ENCODE assay signal across 1 cellular context in genomic region chr12:108939594-108939993, GRCh38.
TF ChIP-seq lines count a peak whose summit lies in the region.

No MANE protein-coding gene starts in this region.

TF ChIP-seq in K562, 482 proteins besides CTCF, POLR2A, EP300 and RAD21 (continued from another document):
- TF ChIP-seq LCOR (CRISPR knock-in tag; IDR thresholded peaks at IDR 0.05) (no peak), ZNF3 (CRISPR knock-in tag; IDR thresholded peaks at IDR 0.05) (no peak), USF2 (CRISPR knock-in tag; IDR thresholded peaks at IDR 0.05) (peak; percentile 81), RERE (CRISPR knock-in tag; IDR thresholded peaks at IDR 0.05; ENCODE audit: borderline replicate concordance) (no peak), HCFC1 (IDR thresholded peaks at IDR 0.05; ENCODE audit: low read depth, low read length) (peak; percentile 89), SAP30 (IDR thresholded peaks at IDR 0.05; ENCODE audit: borderline replicate concordance, insufficient read depth, low read depth, low read length, poor library complexity, severe bottlenecking) (no peak), TBP (optimal IDR thresholded peaks at IDR 0.05; ENCODE audit: low read depth, low read length) (no peak), RBFOX2 (IDR thresholded peaks at IDR 0.05; ENCODE audit: low read depth, low read length) (no peak), ARID3A (IDR thresholded peaks at IDR 0.05; ENCODE audit: borderline replicate concordance, low read depth, low read length) (no peak), PATZ1 (CRISPR knock-in tag; IDR thresholded peaks at IDR 0.05; ENCODE audit: borderline replicate concordance) (no peak), FOXP1 (CRISPR knock-in tag; IDR thresholded peaks at IDR 0.05) (no peak), BHLHE40 (IDR thresholded peaks at IDR 0.05; ENCODE audit: low read length) (no peak), RHOXF2B (CRISPR knock-in tag; conservative IDR thresholded peaks at IDR 0.05) (no peak), MAX (CRISPR knock-in tag; IDR thresholded peaks at IDR 0.05) (no peak), NFXL1 (CRISPR knock-in tag; IDR thresholded peaks at IDR 0.05) (no peak), SIX5 (IDR thresholded peaks at IDR 0.05; ENCODE audit: borderline replicate concordance in 1 of 2, insufficient read depth in 1 of 2, low read depth in 1 of 2, low read length in 2 of 2) (peak; percentile 65 to 71), FOXP4 (CRISPR knock-in tag; IDR thresholded peaks at IDR 0.05; ENCODE audit: borderline replicate concordance) (no peak), ZNF143 (CRISPR knock-in tag; IDR thresholded peaks at IDR 0.05) (peak; percentile 80), LARP7 (IDR thresholded peaks at IDR 0.05) (no peak), ZNF780A (CRISPR knock-in tag; IDR thresholded peaks at IDR 0.05) (no peak)
